In genomic region chr2:191100216-191100615, GRCh38 we compare ENCODE assay signal across 21 cellular contexts. TPM values are rescaled to one million over a fixed set of nuclear protein-coding genes. Genes with fewer than 3 reads are reported as not detected.
A peak's percentile ranks its signal among the peaks of the same experiment; 100 is the strongest.
DNase-seq lines count a peak whose midpoint lies in the region; ATAC-seq and TF ChIP-seq lines count a peak whose summit lies in the region.
"Had no signal": no experiment of that assay in that cellular context is flagged by ENCODE, and none has a peak within 500 bp of the region (broad histone marks: within the 10 kb centered on the region; RNA-seq: fewer than 3 reads in every experiment).

No MANE protein-coding gene starts in this region.

- POLR2A ChIA-PET in activated CD4-positive, alpha-beta T cell treated with anti-CD3 and anti-CD28 coated beads for 36 hours (lab: Charles Lee), result no interaction called here
- POLR2A ChIA-PET in activated CD4-positive, alpha-beta T cell treated with anti-CD3 and anti-CD28 coated beads, Interleukin-2, amount 10 ng/mL, durations not matched to agents 7 days and 5 days (lab: Charles Lee), result no interaction called here
- POLR2A ChIA-PET in GM10248 (lab: Yijun Ruan, JAX), result no interaction called here

- no peak overlapping the region for H3K4me3 Mint-ChIP-seq in activated CD4-positive, alpha-beta T cell treated with anti-CD3 and anti-CD28 coated beads for 36 hours
- no peak overlapping the region for H3K4me3 Mint-ChIP-seq in activated CD4-positive, alpha-beta T cell treated with anti-CD3 and anti-CD28 coated beads, Interleukin-2, amount 10 ng/mL, durations not matched to agents 7 days and 5 days
- peak overlapping the region; percentile 8 for H3K4me3 Mint-ChIP-seq in activated naive CD8-positive, alpha-beta T cell
- no peak overlapping the region for H3K4me3 Mint-ChIP-seq in activated naive CD8-positive, alpha-beta T cell treated with anti-CD3 and anti-CD28 coated beads for 36 hours
- H3K4me3 Mint-ChIP-seq in activated naive CD8-positive, alpha-beta T cell treated with anti-CD3 and anti-CD28 coated beads, Interleukin-2, amount 50 U/mL, for 24 hours, result peak overlapping the region; percentile 19
- H3K4me3 Mint-ChIP-seq: HFFc6 had no signal

- H3K27ac Mint-ChIP-seq in activated CD4-positive, alpha-beta T cell treated with anti-CD3 and anti-CD28 coated beads for 36 hours, result no peak overlapping the region
- no peak overlapping the region for H3K27ac Mint-ChIP-seq in activated CD4-positive, alpha-beta T cell treated with anti-CD3 and anti-CD28 coated beads, Interleukin-2, amount 10 ng/mL, durations not matched to agents 7 days and 5 days
- H3K27ac Mint-ChIP-seq in activated naive CD8-positive, alpha-beta T cell, result peak overlapping the region; percentile 24
- no peak overlapping the region for H3K27ac Mint-ChIP-seq in activated naive CD8-positive, alpha-beta T cell treated with anti-CD3 and anti-CD28 coated beads for 36 hours
- peak overlapping the region; percentile 87 for H3K27ac Mint-ChIP-seq in activated naive CD8-positive, alpha-beta T cell treated with anti-CD3 and anti-CD28 coated beads, Interleukin-2, amount 50 U/mL, for 24 hours
- H3K27ac Mint-ChIP-seq: HFFc6 had no signal

- CTCF ChIA-PET in activated CD4-positive, alpha-beta T cell treated with anti-CD3 and anti-CD28 coated beads for 36 hours (lab: Charles Lee), result interaction anchor here (0.8 to 1.6 kb wide), 4 partner anchors 12 to 577 kb away, joined by 3 to 8 read pairs (median 3); partner anchors contain the start of gene STAT4
- CTCF ChIA-PET in activated CD4-positive, alpha-beta T cell treated with anti-CD3 and anti-CD28 coated beads, Interleukin-2, amount 10 ng/mL, durations not matched to agents 7 days and 5 days (lab: Charles Lee), result no interaction called here
- CTCF ChIA-PET in GM10248 (lab: Yijun Ruan, JAX), result interaction anchor here (1.5 to 1.6 kb wide), 2 partner anchors 13 to 48 kb away, joined by 3 to 4 read pairs; no protein-coding TSS in a partner anchor

- no peak for TF ChIP-seq CTCF in GM10248 (IDR thresholded peaks at IDR 0.05; ENCODE audit: control extremely low read depth, extremely low read depth, low read depth, missing control alignments)

- ATAC-seq in activated CD4-positive, alpha-beta T cell treated with anti-CD3 and anti-CD28 coated beads for 36 hours, result peak; percentile 23
- ATAC-seq in activated naive CD8-positive, alpha-beta T cell treated with anti-CD3 and anti-CD28 coated beads, Interleukin-2, amount 50 U/mL, for 24 hours, result peak; percentile 65
- ATAC-seq in HG02571 (IDR thresholded peaks at IDR 0.05; ENCODE audit: unreplicated experiment), result no peak
- ATAC-seq: A549 had no signal

- no peaks in the 10 kb centered on the region for H3K27me3 Mint-ChIP-seq in activated CD4-positive, alpha-beta T cell treated with anti-CD3 and anti-CD28 coated beads for 36 hours
- H3K27me3 Mint-ChIP-seq in activated CD4-positive, alpha-beta T cell treated with anti-CD3 and anti-CD28 coated beads, Interleukin-2, amount 10 ng/mL, durations not matched to agents 7 days and 5 days, result no peaks in the 10 kb centered on the region
- no peaks in the 10 kb centered on the region for H3K27me3 Mint-ChIP-seq in activated naive CD8-positive, alpha-beta T cell
- no peaks in the 10 kb centered on the region for H3K27me3 Mint-ChIP-seq in activated naive CD8-positive, alpha-beta T cell treated with anti-CD3 and anti-CD28 coated beads for 36 hours
- no peaks in the 10 kb centered on the region for H3K27me3 Mint-ChIP-seq in activated naive CD8-positive, alpha-beta T cell treated with anti-CD3 and anti-CD28 coated beads, Interleukin-2, amount 50 U/mL, for 24 hours
- H3K27me3 Mint-ChIP-seq: CD4-positive, alpha-beta memory T cell had no signal

- H3K36me3 Mint-ChIP-seq in activated CD4-positive, alpha-beta T cell treated with anti-CD3 and anti-CD28 coated beads for 36 hours (ENCODE audit: low read depth), result peaks cover 43% of the 10 kb centered on the region
- H3K36me3 Mint-ChIP-seq in activated CD4-positive, alpha-beta T cell treated with anti-CD3 and anti-CD28 coated beads, Interleukin-2, amount 10 ng/mL, durations not matched to agents 7 days and 5 days (ENCODE audit: low read depth), result peaks cover 50% of the 10 kb centered on the region
- H3K36me3 Mint-ChIP-seq in activated naive CD8-positive, alpha-beta T cell, result peaks cover 24% of the 10 kb centered on the region
- H3K36me3 Mint-ChIP-seq in activated naive CD8-positive, alpha-beta T cell treated with anti-CD3 and anti-CD28 coated beads for 36 hours, result peaks cover 69% of the 10 kb centered on the region
- peaks cover 55% of the 10 kb centered on the region for H3K36me3 Mint-ChIP-seq in activated naive CD8-positive, alpha-beta T cell treated with anti-CD3 and anti-CD28 coated beads, Interleukin-2, amount 50 U/mL, for 24 hours (ENCODE audit: low read depth)

- DNase-seq in activated CD4-positive, alpha-beta T cell treated with anti-CD3 and anti-CD28 coated beads for 36 hours, result no peak
- no peak for DNase-seq in activated CD4-positive, alpha-beta T cell treated with anti-CD3 and anti-CD28 coated beads, Interleukin-2, amount 10 ng/mL, durations not matched to agents 7 days and 5 days
- no peak for DNase-seq in activated naive CD8-positive, alpha-beta T cell treated with anti-CD3 and anti-CD28 coated beads for 36 hours
- DNase-seq in activated naive CD8-positive, alpha-beta T cell treated with anti-CD3 and anti-CD28 coated beads, Interleukin-2, amount 50 U/mL, for 24 hours, result no peak
- DNase-seq in GM10248 (ENCODE audit: extremely low spot score), result no peak
- DNase-seq: 8988T; ACHN; AML-193; BE2C; Calu3; CD4-positive, alpha-beta memory T cell; COR-L47; DMS53; DMS79 treated with DMSO at 0.1 percent for 48 hours; GF-D8; GOT3; HFFc6 had no signal

- intact Hi-C loops in activated CD4-positive, alpha-beta T cell treated with anti-CD3 and anti-CD28 coated beads for 36 hours (cut with DNase I, micrococcal nuclease), result no loop called here

- peaks cover 5% of the 10 kb centered on the region for H3K9me3 Mint-ChIP-seq in activated CD4-positive, alpha-beta T cell treated with anti-CD3 and anti-CD28 coated beads for 36 hours (ENCODE audit: low read depth)
- peaks cover 26% of the 10 kb centered on the region for H3K9me3 Mint-ChIP-seq in activated CD4-positive, alpha-beta T cell treated with anti-CD3 and anti-CD28 coated beads, Interleukin-2, amount 10 ng/mL, durations not matched to agents 7 days and 5 days
- peaks cover 5% of the 10 kb centered on the region for H3K9me3 Mint-ChIP-seq in activated naive CD8-positive, alpha-beta T cell (ENCODE audit: low read depth)
- H3K9me3 Mint-ChIP-seq in activated naive CD8-positive, alpha-beta T cell treated with anti-CD3 and anti-CD28 coated beads for 36 hours, result peaks cover 24% of the 10 kb centered on the region
- H3K9me3 Mint-ChIP-seq in activated naive CD8-positive, alpha-beta T cell treated with anti-CD3 and anti-CD28 coated beads, Interleukin-2, amount 50 U/mL, for 24 hours, result peaks cover 16% of the 10 kb centered on the region

- H3K4me1 Mint-ChIP-seq in activated CD4-positive, alpha-beta T cell treated with anti-CD3 and anti-CD28 coated beads for 36 hours, result peaks cover 51% of the 10 kb centered on the region
- H3K4me1 Mint-ChIP-seq in activated CD4-positive, alpha-beta T cell treated with anti-CD3 and anti-CD28 coated beads, Interleukin-2, amount 10 ng/mL, durations not matched to agents 7 days and 5 days, result peaks cover 18% of the 10 kb centered on the region
- H3K4me1 Mint-ChIP-seq in activated naive CD8-positive, alpha-beta T cell (ENCODE audit: low read depth), result peaks cover 80% of the 10 kb centered on the region
- peaks cover 50% of the 10 kb centered on the region for H3K4me1 Mint-ChIP-seq in activated naive CD8-positive, alpha-beta T cell treated with anti-CD3 and anti-CD28 coated beads for 36 hours
- peaks cover 92% of the 10 kb centered on the region for H3K4me1 Mint-ChIP-seq in activated naive CD8-positive, alpha-beta T cell treated with anti-CD3 and anti-CD28 coated beads, Interleukin-2, amount 50 U/mL, for 24 hours

RNA-seq across cellular contexts. Expression of gene STAT4, which starts 50.6 kb away (rescaled TPM):
- total RNA-seq in activated CD4-positive, alpha-beta T cell treated with anti-CD3 and anti-CD28 coated beads for 36 hours, result 10 to 100 TPM; 48.8 to 59.5 TPM
- total RNA-seq in activated CD4-positive, alpha-beta T cell treated with anti-CD3 and anti-CD28 coated beads, Interleukin-2, amount 10 ng/mL, durations not matched to agents 7 days and 5 days, result 10 to 100 TPM; 72.6 to 84.4 TPM
- total RNA-seq in activated naive CD8-positive, alpha-beta T cell treated with anti-CD3 and anti-CD28 coated beads for 36 hours, result 10 to 100 TPM; 80.6 to 81.0 TPM
- total RNA-seq: G401 had no signal

Comparison
In these comparisons a context has a peak if more than half of its experiments do, and no peak if none do; other contexts are left out.
1. H3K27ac Mint-ChIP-seq: peak in activated naive CD8-positive, alpha-beta T cell (single experiment) and activated naive CD8-positive, alpha-beta T cell treated with anti-CD3 and anti-CD28 coated beads, Interleukin-2, amount 50 U/mL, for 24 hours (single experiment); none in activated CD4-positive, alpha-beta T cell treated with anti-CD3 and anti-CD28 coated beads for 36 hours (single experiment), activated CD4-positive, alpha-beta T cell treated with anti-CD3 and anti-CD28 coated beads, Interleukin-2, amount 10 ng/mL, durations not matched to agents 7 days and 5 days (single experiment) and activated naive CD8-positive, alpha-beta T cell treated with anti-CD3 and anti-CD28 coated beads for 36 hours (single experiment).
2. H3K4me3 Mint-ChIP-seq: peak in activated naive CD8-positive, alpha-beta T cell (single experiment) and activated naive CD8-positive, alpha-beta T cell treated with anti-CD3 and anti-CD28 coated beads, Interleukin-2, amount 50 U/mL, for 24 hours (single experiment); none in activated CD4-positive, alpha-beta T cell treated with anti-CD3 and anti-CD28 coated beads for 36 hours (single experiment), activated CD4-positive, alpha-beta T cell treated with anti-CD3 and anti-CD28 coated beads, Interleukin-2, amount 10 ng/mL, durations not matched to agents 7 days and 5 days (single experiment) and activated naive CD8-positive, alpha-beta T cell treated with anti-CD3 and anti-CD28 coated beads for 36 hours (single experiment).